21 cellular contexts compared by ENCODE assay signal in genomic region chr1:6506210-6507036, GRCh38. TPM values are rescaled to one million over a fixed set of nuclear protein-coding genes. Genes with fewer than 3 reads are reported as not detected.
DNase-seq lines count a peak whose midpoint lies in the region; ATAC-seq, FAIRE-seq and TF ChIP-seq lines count a peak whose summit lies in the region.
"Had no signal": no experiment of that assay in that cellular context is flagged by ENCODE, and none has a peak within 500 bp of the region (broad histone marks: within the 10 kb centered on the region; RNA-seq: fewer than 3 reads in every experiment).

No MANE protein-coding gene starts in this region.

- DNase-seq in T-helper 17 cell (no peak), iPS-NIHi11 (ENCODE audit: low spot score) (peak; percentile 7), neural progenitor cell (ENCODE audit: low spot score) (no peak), NCI-H1694 (lab: John Stamatoyannopoulos, UW) (no peak), GM19239 (ENCODE audit: insufficient read length, low spot score) (no peak), HT-29 (ENCODE audit: low spot score) (no peak), medulla oblongata (ENCODE audit: extremely low spot score) (no peak)
- DNase-seq: Calu3; CD8-positive, alpha-beta T cell; H9; NCI-H1417 treated with DMSO at 0.1 percent for 48 hours; NCI-H1930; NCI-H345; NCI-H526; PC-3; RPMI8226; SIG-M5 had no signal

- peaks cover 0 to 99% (median 16%) of the 10 kb centered on the region in 11 experiments; a peak in 13 of 22 replicates for H4K20me1 ChIP-seq in BLaER1 treated with 17β-estradiol and CSF1 and Interleukin-3, amounts not matched to agents 10 nM and 100 nM
- no peaks in the 10 kb centered on the region for H4K20me1 ChIP-seq in neural progenitor cell (ENCODE audit: low read depth)

- no peak for ATAC-seq in T-helper 17 cell
- ATAC-seq: A549; CD8-positive, alpha-beta T cell; PC-3 had no signal

- TF ChIP-seq CTCF in neural progenitor cell (IDR thresholded peaks at IDR 0.05) = no peak

- no peaks in the 10 kb centered on the region for H3K79me2 ChIP-seq in neural progenitor cell (ENCODE audit: low read depth)

- H3K36me3 Mint-ChIP-seq in T-helper 17 cell (ENCODE audit: low read depth) = no peaks in the 10 kb centered on the region
- H3K36me3 Mint-ChIP-seq in neural progenitor cell = no peaks in the 10 kb centered on the region
- H3K36me3 Mint-ChIP-seq: CD8-positive, alpha-beta T cell had no signal

- peak overlapping the region; percentile 80 to 96 (median 84) for H3K4me2 ChIP-seq in BLaER1 treated with 17β-estradiol and CSF1 and Interleukin-3, amounts not matched to agents 10 nM and 100 nM
- no peak overlapping the region for H3K4me2 ChIP-seq in neural progenitor cell
- H3K4me2 ChIP-seq: A549, KMS-11 had no signal

- H3K9me3 ChIP-seq in BLaER1 treated with 17β-estradiol and CSF1 and Interleukin-3, amounts not matched to agents 10 nM and 100 nM (replicated peaks in 1 of 11) = no peaks in the 10 kb centered on the region
- H3K9me3 ChIP-seq in T-helper 17 cell (ENCODE audit: control insufficient read depth, low read length, poor library complexity, severe bottlenecking) = no peaks in the 10 kb centered on the region
- no peaks in the 10 kb centered on the region for H3K9me3 ChIP-seq in neural progenitor cell (ENCODE audit: low read depth)
- H3K9me3 ChIP-seq: A549 had no signal

- no peaks in the 10 kb centered on the region for H3K9me3 Mint-ChIP-seq in neural progenitor cell
- H3K9me3 Mint-ChIP-seq: CD8-positive, alpha-beta T cell; H9 had no signal

- no peaks in the 10 kb centered on the region for H3K36me3 ChIP-seq in BLaER1 treated with 17β-estradiol and CSF1 and Interleukin-3, amounts not matched to agents 10 nM and 100 nM
- no peaks in the 10 kb centered on the region for H3K36me3 ChIP-seq in neural progenitor cell

- peak overlapping the region; percentile 54 for H3K27ac Mint-ChIP-seq in T-helper 17 cell
- H3K27ac Mint-ChIP-seq in neural progenitor cell = peak overlapping the region; percentile 93
- H3K27ac Mint-ChIP-seq: CD8-positive, alpha-beta T cell had no signal

- no peaks in the 10 kb centered on the region for H3F3A ChIP-seq in neural progenitor cell (ENCODE audit: low read depth)

- peaks cover 16% of the 10 kb centered on the region for H3K27me3 Mint-ChIP-seq in T-helper 17 cell
- H3K27me3 Mint-ChIP-seq in neural progenitor cell (ENCODE audit: insufficient read depth, low read depth) = peaks cover 5% of the 10 kb centered on the region

- peaks cover 65 to 99% (median 87%) of the 10 kb centered on the region in 10 experiments for H3K4me1 ChIP-seq in BLaER1 treated with 17β-estradiol and CSF1 and Interleukin-3, amounts not matched to agents 10 nM and 100 nM
- H3K4me1 ChIP-seq in neural progenitor cell = peaks cover 5% of the 10 kb centered on the region
- H3K4me1 ChIP-seq: A549 had no signal

- H3K4me3 ChIP-seq in BLaER1 treated with 17β-estradiol and CSF1 and Interleukin-3, amounts not matched to agents 10 nM and 100 nM = no peak overlapping the region
- no peak overlapping the region for H3K4me3 ChIP-seq in neural progenitor cell
- H3K4me3 ChIP-seq: A549 had no signal

- H3K27me3 ChIP-seq in BLaER1 treated with 17β-estradiol and CSF1 and Interleukin-3, amounts not matched to agents 10 nM and 100 nM = peaks cover 0 to 85% (median 0%) of the 10 kb centered on the region in 11 experiments; a peak in 9 of 22 replicates
- no peaks in the 10 kb centered on the region for H3K27me3 ChIP-seq in neural progenitor cell

- no peak overlapping the region for H3K27ac ChIP-seq in BLaER1 treated with 17β-estradiol and CSF1 and Interleukin-3, amounts not matched to agents 10 nM and 100 nM
- no peak overlapping the region for H3K27ac ChIP-seq in neural progenitor cell
- H3K27ac ChIP-seq: A549, KMS-11 had no signal

- H3K4me3 Mint-ChIP-seq in T-helper 17 cell (no peak overlapping the region), neural progenitor cell (no peak overlapping the region)
- H3K4me3 Mint-ChIP-seq: CD8-positive, alpha-beta T cell; H9 had no signal

- H3K4me1 Mint-ChIP-seq in T-helper 17 cell (peaks cover 3% of the 10 kb centered on the region), neural progenitor cell (peaks cover 18% of the 10 kb centered on the region)

- H2AFZ ChIP-seq in neural progenitor cell (replicated peaks) = no peak overlapping the region

- H3K9ac ChIP-seq in BLaER1 treated with 17β-estradiol and CSF1 and Interleukin-3, amounts not matched to agents 10 nM and 100 nM = peak overlapping the region in 2 of 11 experiments; percentile 11 to 29; a peak in 2 of 22 replicates
- H3K9ac ChIP-seq in neural progenitor cell = no peak overlapping the region
- H3K9ac ChIP-seq: KMS-11 had no signal

- no peak for FAIRE-seq in GM19239 (lab: Jason Lieb, UNC)
- FAIRE-seq: A549, GM12892 had no signal

RNA-seq across cellular contexts. Expression of gene PLEKHG5, which starts 15.0 kb away (rescaled TPM):
- total RNA-seq in T-helper 17 cell (10 to 100 TPM; 10.8 to 12.8 TPM), neural progenitor cell (ENCODE audit: low replicate concordance) (7.4 and 25.9 TPM in 2 replicates)
- 12.5 and 14.6 TPM in 2 replicates for total RNA-seq in HT-29 (2014; rRNA removed; shearing (Covaris generic))

RNA-seq across cellular contexts. Expression of gene TNFRSF25, which starts 40.5 kb away (rescaled TPM):
- total RNA-seq in T-helper 17 cell = 100 to 1,000 TPM; 393 to 433 TPM
- total RNA-seq in neural progenitor cell (ENCODE audit: low replicate concordance) = 15.6 and 23.7 TPM in 2 replicates
- 9.7 and 15.0 TPM in 2 replicates for total RNA-seq in HT-29 (2014; rRNA removed; shearing (Covaris generic))

RNA-seq across cellular contexts. Expression of gene NOL9, which starts 47.9 kb away (rescaled TPM):
- total RNA-seq in T-helper 17 cell (10 to 100 TPM; 62.3 to 77.7 TPM), neural progenitor cell (ENCODE audit: low replicate concordance) (28.1 and 48.0 TPM in 2 replicates)
- total RNA-seq in HT-29 (2014; rRNA removed; shearing (Covaris generic)) = 21.0 and 23.7 TPM in 2 replicates

RNA-seq across cellular contexts. Expression of gene TAS1R1, which starts 48.7 kb away (rescaled TPM):
- not detected for total RNA-seq in T-helper 17 cell
- not detected in 2 replicates for total RNA-seq in neural progenitor cell (ENCODE audit: low replicate concordance)
- total RNA-seq in HT-29 (2014; rRNA removed; shearing (Covaris generic)) = not detected in 2 replicates
- total RNA-seq: Calu3; CD8-positive, alpha-beta T cell; H9; PC-3 had no signal

Comparison
In these comparisons a context has a peak if more than half of its experiments do, and no peak if none do; other contexts are left out.
1. RNA of gene TNFRSF25, which starts 40.5 kb away (total RNA-seq): 393 to 433 TPM in T-helper 17 cell; 15.6 to 23.7 TPM in neural progenitor cell and 9.7 to 15.0 TPM in HT-29; every median in the first group is over 10 times any median in the second.